Comparison of ENCODE assay signal across 21 cellular contexts in the genomic region with DNA sequence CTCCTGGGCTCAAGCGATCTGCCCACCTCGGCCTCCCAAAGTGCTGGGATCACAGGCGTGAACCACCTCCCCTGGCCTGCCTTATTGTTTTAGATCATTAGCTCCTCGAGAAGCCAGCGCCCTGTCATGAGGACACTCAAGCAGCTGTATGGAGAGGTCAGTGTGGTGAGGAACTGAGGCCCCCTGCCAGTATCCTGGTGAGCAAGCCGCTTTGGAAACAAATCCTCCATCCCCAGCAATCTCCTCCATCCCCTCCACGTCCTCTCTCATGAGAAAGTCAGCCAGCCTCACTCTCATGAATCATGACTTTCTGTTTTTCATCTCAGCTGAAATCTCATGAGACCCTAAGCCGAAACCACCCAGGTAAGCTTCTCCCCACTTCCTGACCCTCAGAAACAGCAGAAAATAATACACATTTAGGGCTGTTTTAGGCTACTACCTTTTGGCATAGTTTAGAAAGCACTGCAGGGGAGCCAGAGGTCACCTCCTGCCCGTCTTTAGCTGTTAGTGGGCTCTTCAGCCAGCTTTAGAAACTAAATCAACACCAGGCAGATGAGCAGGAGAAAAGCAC. TPM values are rescaled to one million over a fixed set of nuclear protein-coding genes. Genes with fewer than 3 reads are reported as not detected.
DNase-seq lines count a peak whose midpoint lies in the region; ATAC-seq, FAIRE-seq and TF ChIP-seq lines count a peak whose summit lies in the region.
"Had no signal": no experiment of that assay in that cellular context is flagged by ENCODE, and none has a peak within 500 bp of the region (broad histone marks: within the 10 kb centered on the region; RNA-seq: fewer than 3 reads in every experiment).

No MANE protein-coding gene starts in this region.

- H3K36me3 ChIP-seq in HEK293 (ENCODE audit: control insufficient read depth in 2 of 2, insufficient read depth in 1 of 2, low read length in 2 of 2) (no peaks in the 10 kb centered on the region), GM12878 (ENCODE audit: control insufficient read depth in 2 of 2, insufficient read depth in 2 of 2, low read length in 1 of 2) (no peaks in the 10 kb centered on the region), osteoblast (ENCODE audit: insufficient read depth, low read length) (no peaks in the 10 kb centered on the region)
- H3K36me3 ChIP-seq: Peyer's patch had no signal

- FAIRE-seq in GM12878 (lab: Jason Lieb, UNC), result no peak
- FAIRE-seq: A549 had no signal

- H3K4me2 ChIP-seq in GM12878 (ENCODE audit: control insufficient read depth, insufficient read depth) (peak overlapping the region; percentile 66), osteoblast (ENCODE audit: insufficient read depth, low read length) (no peak overlapping the region)
- H3K4me2 ChIP-seq: A549 had no signal

- H3K9me3 ChIP-seq in HEK293 (ENCODE audit: control insufficient read depth, insufficient read depth, low read depth, low read length), result no peaks in the 10 kb centered on the region
- peaks cover 13% of the 10 kb centered on the region for H3K9me3 ChIP-seq in GM12878 (replicated peaks; ENCODE audit: control insufficient read depth, insufficient read depth, low read length)
- peaks cover 3% of the 10 kb centered on the region for H3K9me3 ChIP-seq in osteoblast (ENCODE audit: low read depth, low read length)

- SMC1A ChIA-PET in GM12878 (lab: Charles Lee; ENCODE audit: uncharacterized antibody, unreplicated experiment), result interaction anchor here (1.0 to 1.1 kb wide), 2 partner anchors 14 to 17 kb away, joined by 3 read pairs; no protein-coding TSS in a partner anchor

- H3K4me3 ChIP-seq in HEK293 (ENCODE audit: low read depth, low read length) (no peak overlapping the region), GM12878 (no peak overlapping the region), osteoblast (ENCODE audit: insufficient read depth, low read length) (no peak overlapping the region)
- H3K4me3 ChIP-seq: A549, Peyer's patch had no signal

- H3K9ac ChIP-seq in GM12878 (ENCODE audit: control insufficient read depth, insufficient read depth, low read length), result peak overlapping the region; percentile 44; the same call in 1 of the 2 replicates

- peak; percentile 59 for ATAC-seq in GM12878
- ATAC-seq in GM21526 (IDR thresholded peaks at IDR 0.05; ENCODE audit: low FRiP score, unreplicated experiment), result no peak
- ATAC-seq in HG03460 (IDR thresholded peaks at IDR 0.05; ENCODE audit: unreplicated experiment), result no peak
- ATAC-seq: A549; CD8-positive, alpha-beta T cell; Right ventricle myocardium inferior had no signal

- no peak for TF ChIP-seq RAD21 in GM12878 (IDR thresholded peaks at IDR 0.05; ENCODE audit: insufficient read depth, low read depth, low read length)

- TF ChIP-seq CTCF in HEK293 (tag by site-specific recombination; IDR thresholded peaks at IDR 0.05), result no peak
- TF ChIP-seq CTCF in GM12878 (IDR thresholded peaks at IDR 0.05 in 2 of 3, conservative IDR thresholded peaks at IDR 0.05 in 1 of 3; ENCODE audit: control insufficient read depth in 2 of 3, extremely low read depth in 1 of 3, insufficient read depth in 1 of 3, low read depth in 3 of 3, low read length in 3 of 3), result no peak
- no peak for TF ChIP-seq CTCF in osteoblast (IDR thresholded peaks at IDR 0.05; ENCODE audit: extremely low read depth, low read depth, low read length)
- no peak for TF ChIP-seq CTCF in GM10266 (IDR thresholded peaks at IDR 0.05; ENCODE audit: control insufficient read depth, insufficient read depth, low read depth, missing control alignments)

- H3K4me1 ChIP-seq in HEK293 (ENCODE audit: control insufficient read depth, insufficient read depth, low read length), result no peaks in the 10 kb centered on the region
- peaks cover 21% of the 10 kb centered on the region for H3K4me1 ChIP-seq in GM12878 (ENCODE audit: control insufficient read depth, insufficient read depth, low read length)
- H3K4me1 ChIP-seq in osteoblast (ENCODE audit: insufficient read depth, low read length), result peaks cover 3% of the 10 kb centered on the region
- H3K4me1 ChIP-seq: Peyer's patch had no signal

- H3K79me2 ChIP-seq in GM12878 (ENCODE audit: control insufficient read depth, insufficient read depth, low read length) (no peaks in the 10 kb centered on the region), osteoblast (ENCODE audit: insufficient read depth, low read length) (no peaks in the 10 kb centered on the region)

- no peak for TF ChIP-seq POLR2A in GM12878 (IDR thresholded peaks at IDR 0.05; ENCODE audit: low read depth, low read length)

- peak; percentile 46 for DNase-seq in DMS79 treated with DMSO at 0.1 percent for 48 hours (lab: John Stamatoyannopoulos, UW)
- DNase-seq in GM12878 (ENCODE audit: low read depth, low spot score), result peak; percentile 61
- DNase-seq in osteoblast (ENCODE audit: insufficient read length, low spot score, missing footprints), result peak; percentile 73
- no peak for DNase-seq in GM10266 (ENCODE audit: extremely low spot score)
- no peak for DNase-seq in medulla oblongata (ENCODE audit: extremely low spot score)
- DNase-seq: Calu3; CD8-positive, alpha-beta T cell; DMS53; H7; Kasumi-1; NCI-H1092 treated with DMSO at 0.1 percent for 48 hours; NCI-H146; NCI-H2029 treated with DMSO at 0.1 percent for 48 hours; NCI-H2171; NCI-H526; Peyer's patch had no signal

- CTCF ChIA-PET in HEK293 (lab: Yijun Ruan, JAX), result interaction anchor here (0.7 kb wide), 1 partner anchor 12 kb away, joined by 3 read pairs; no protein-coding TSS in a partner anchor
- CTCF ChIA-PET in GM12878 (lab: Yijun Ruan, JAX), result interaction anchor here (1.2 to 2.0 kb wide), 2 partner anchors 13 to 15 kb away, joined by 3 to 8 read pairs; no protein-coding TSS in a partner anchor

- in situ Hi-C loops in GM12878 (cut with MboI), result no loop called here

- H3K27me3 ChIP-seq in GM12878 (replicated peaks in 1 of 2; ENCODE audit: control insufficient read depth in 2 of 2, insufficient read depth in 2 of 2, low read length in 1 of 2) (no peaks in the 10 kb centered on the region), osteoblast (ENCODE audit: insufficient read depth, low read length) (peaks cover 3% of the 10 kb centered on the region)
- H3K27me3 ChIP-seq: Peyer's patch had no signal

- H4K20me1 ChIP-seq in GM12878 (ENCODE audit: control insufficient read depth, insufficient read depth) (no peaks in the 10 kb centered on the region), osteoblast (ENCODE audit: insufficient read depth, low read length) (no peaks in the 10 kb centered on the region)

- no TSS peak for BruUV-seq in GM12878 (replicated peaks; lab: Mats Ljungman, UMichigan)

- intact Hi-C loops in GM12878 (cut with micrococcal nuclease; ENCODE audit: unreplicated experiment), result no loop called here

- no peak for TF ChIP-seq EP300 in GM12878 (IDR thresholded peaks at IDR 0.05; ENCODE audit: borderline replicate concordance in 1 of 2, control insufficient read depth in 1 of 2, low read depth in 2 of 2, low read length in 2 of 2)

- RAD21 ChIA-PET in GM12878 (lab: Charles Lee; ENCODE audit: unreplicated experiment), result interaction anchor here (1.1 kb wide), 1 partner anchor 16 kb away, joined by 3 read pairs; no protein-coding TSS in a partner anchor

- H3K27ac ChIP-seq in HEK293 (ENCODE audit: extremely low read depth, low read depth, low read length), result no peak overlapping the region
- H3K27ac ChIP-seq in GM12878 (ENCODE audit: control insufficient read depth, insufficient read depth), result peak overlapping the region; percentile 72
- no peak overlapping the region for H3K27ac ChIP-seq in osteoblast (ENCODE audit: low read depth, low read length)
- H3K27ac ChIP-seq: A549, Peyer's patch had no signal

- POLR2A ChIA-PET in HEK293 (lab: Yijun Ruan, JAX), result interaction anchor here (0.7 kb wide), 1 partner anchor 13 kb away, joined by 10 read pairs; no protein-coding TSS in a partner anchor
- POLR2A ChIA-PET in GM12878 (lab: Charles Lee), result no interaction called here

- H2AFZ ChIP-seq in GM12878 (ENCODE audit: control insufficient read depth, low read depth, low read length) (peak overlapping the region; percentile 58), osteoblast (ENCODE audit: low read length) (no peak overlapping the region)

- WGBS in GM12878 (ENCODE audit: insufficient coverage, insufficient replicate concordance, low lambda C conversion rate, missing lambda C conversion rate), result 52% methylated on average over 9 of the region's 9 CpGs

TF ChIP-seq in HEK293, 187 proteins besides CTCF, POLR2A, EP300 and RAD21 (continues in another document):
- no peak for TF ChIP-seq ZNF426 (tag by site-specific recombination; IDR thresholded peaks at IDR 0.05)
- no peak for TF ChIP-seq ZNF76 (tag by site-specific recombination; IDR thresholded peaks at IDR 0.05; ENCODE audit: borderline replicate concordance, low read depth)

TF ChIP-seq in GM12878, 131 proteins besides CTCF, POLR2A, EP300 and RAD21:
- TF ChIP-seq MEF2B (IDR thresholded peaks at IDR 0.05; ENCODE audit: partially characterized antibody, poor library complexity, severe bottlenecking) (peak; percentile 69), RUNX3 (IDR thresholded peaks at IDR 0.05; ENCODE audit: low read length) (peak; percentile 44; the same call in 1 of the 2 replicates), ZNF384 (IDR thresholded peaks at IDR 0.05; ENCODE audit: borderline replicate concordance, low read depth, low read length) (no peak)

RNA-seq across cellular contexts. Expression of a gene that starts 56.0 kb away (rescaled TPM):
- 360 and 399 TPM in 2 replicates for total RNA-seq in GM12878 (2013; cell fraction: nucleolus; rRNA removed)
- 10.8 and 11.0 TPM in 2 replicates for total RNA-seq in GM12878 (2014; rRNA removed)
- 9.3 and 10.0 TPM in 2 replicates for total RNA-seq in GM12878 (2014; rRNA removed; fragmentation: Illumina TruSeq; extraction: Trizol)
- 12.5 and 14.3 TPM in 2 replicates for total RNA-seq in GM12878 (2021)
- polyA plus RNA-seq in GM12878 (2011; ENCODE audit: low read depth), result 11.8 TPM
- polyA plus RNA-seq in GM12878 (2011; rRNA removed), result 37.8 and 37.9 TPM in 2 replicates
- polyA plus RNA-seq in GM12878 (2011; cell fraction: cytosol; rRNA removed), result 28.5 and 29.7 TPM in 2 replicates
- polyA plus RNA-seq in GM12878 (2011; cell fraction: nucleus; rRNA removed), result 203 and 245 TPM in 2 replicates
- polyA plus RNA-seq in GM12878 (2012), result 20.7 and 24.8 TPM in 2 replicates
- 8.7 and 12.5 TPM in 2 replicates for polyA plus RNA-seq in GM12878 (2014; fragmentation: Illumina TruSeq; extraction: Trizol)
- 1 to 10 TPM; 1.1 to 1.4 TPM for polyA plus RNA-seq in GM12878 (2014; fragmentation: Nextera tagmentation; extraction: Ambion mirVana)
- 11.8 and 12.6 TPM in 2 replicates for polyA plus RNA-seq in GM12878 (2014; rRNA removed)
- polyA plus RNA-seq in GM12878 (2016; fragmentation: Nextera tagmentation; extraction: Ambion mirVana), result 10 to 100 TPM; 16.8 to 18.1 TPM
- polyA minus RNA-seq in GM12878 (2011; rRNA and poly(A)+ RNA removed), result 49.3 and 55.4 TPM in 2 replicates
- 17.2 and 19.4 TPM in 2 replicates for polyA minus RNA-seq in GM12878 (2011; cell fraction: cytosol; rRNA and poly(A)+ RNA removed)
- polyA minus RNA-seq in GM12878 (2011; cell fraction: nucleus; rRNA and poly(A)+ RNA removed), result 57.9 and 82.0 TPM in 2 replicates
- total RNA-seq in osteoblast, result 426 and 429 TPM in 2 replicates

Comparison
In these comparisons a context has a peak if more than half of its experiments do, and no peak if none do; other contexts are left out.
1. DNase-seq: peak in DMS79 treated with DMSO at 0.1 percent for 48 hours (single experiment), GM12878 (single experiment) and osteoblast (single experiment); none in GM10266 (single experiment) and medulla oblongata (single experiment).